In the genomic region with DNA sequence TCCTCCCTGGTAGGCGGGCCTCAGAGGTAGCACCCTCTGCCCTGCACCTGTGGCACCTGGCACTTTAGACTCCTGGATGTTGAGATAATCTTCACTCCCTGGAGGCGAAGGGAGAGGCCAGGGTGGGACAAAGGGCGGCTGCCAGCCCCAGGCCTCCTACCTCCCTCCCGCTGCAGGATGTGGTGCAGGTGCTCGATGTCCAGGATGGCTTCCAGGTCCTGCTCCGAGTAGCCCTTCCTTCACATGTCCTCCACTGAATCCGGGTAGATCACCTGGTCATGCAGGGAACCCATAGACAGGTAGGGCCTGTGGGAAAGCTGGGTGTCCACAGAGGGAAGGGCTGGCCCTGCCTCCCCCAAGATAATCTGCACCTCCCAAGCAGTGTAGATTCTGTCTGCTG, we compare ENCODE assay signal across 7 cellular contexts.
DNase-seq lines count a peak whose midpoint lies in the region; ATAC-seq and TF ChIP-seq lines count a peak whose summit lies in the region.
"Not testable (repeated sequence)": the region's sequence is repeated elsewhere in the genome, so short reads cannot be mapped to it uniquely, and the experiment has no call there.

No MANE protein-coding gene starts in this region.

- H3K27ac ChIP-seq in HUES48 (ENCODE audit: low read depth, low read length); spleen: not testable (repeated sequence)

- H3K9ac ChIP-seq in HUES48 (ENCODE audit: low read depth, low read length): not testable (repeated sequence)

- H3K4me3 Mint-ChIP-seq in endothelial cell (ENCODE audit: unreplicated experiment): not testable (repeated sequence)
- peak overlapping the region; percentile 68 for H3K4me3 Mint-ChIP-seq in natural killer cell

- peaks cover 33% of the 10 kb centered on the region for H3K27me3 Mint-ChIP-seq in endothelial cell (ENCODE audit: unreplicated experiment)
- peaks cover 39 to 58% of the 10 kb centered on the region in 2 donors for H3K27me3 Mint-ChIP-seq in natural killer cell (ENCODE audit: low read depth in 2 of 2)

- H3K27me3 ChIP-seq in HUES48 (ENCODE audit: control insufficient read depth, insufficient read depth, low read length) (peaks cover 21% of the 10 kb centered on the region), spleen (replicated peaks in 1 of 7) (peaks cover 0 to 61% (median 23%) of the 10 kb centered on the region in 7 donors)

- H3K9me3 ChIP-seq in HUES48 (ENCODE audit: control insufficient read depth, insufficient read depth, low read length): peaks cover 80% of the 10 kb centered on the region
- peaks cover 0 to 64% (median 19%) of the 10 kb centered on the region in 8 donors for H3K9me3 ChIP-seq in spleen

- ATAC-seq in natural killer cell: not testable (repeated sequence)

- H3K36me3 Mint-ChIP-seq in endothelial cell (ENCODE audit: low read depth, unreplicated experiment): peaks cover 23% of the 10 kb centered on the region
- H3K36me3 Mint-ChIP-seq in natural killer cell: not testable (repeated sequence)

- not testable (repeated sequence) for H3K4me1 Mint-ChIP-seq in endothelial cell (ENCODE audit: unreplicated experiment)
- H3K4me1 Mint-ChIP-seq in natural killer cell: peaks cover 7 to 13% of the 10 kb centered on the region in 2 donors

- TF ChIP-seq POLR2A in spleen (IDR thresholded peaks at IDR 0.05): not testable (repeated sequence)

- in situ Hi-C loops in GM13976 (cut with MboI; ENCODE audit: low sequenced_read_pairs, unreplicated experiment): not testable (repeated sequence)

- DNase-seq in GM13976 (ENCODE audit: low spot score) (peak; percentile 20), activated gamma-delta T cell treated with Interleukin-2 at 50 U/mL for 16 hours (peak; percentile 2), islet precursor cell (peak; percentile 38), natural killer cell (peak; percentile 13), spleen (peak; percentile 69)
- not testable (repeated sequence) for DNase-seq in endothelial cell (ENCODE audit: low spot score)

- H3K9me3 Mint-ChIP-seq in endothelial cell (ENCODE audit: unreplicated experiment): peaks cover 38% of the 10 kb centered on the region
- H3K9me3 Mint-ChIP-seq in natural killer cell: not testable (repeated sequence)

- H3K27ac Mint-ChIP-seq in endothelial cell (ENCODE audit: unreplicated experiment): peak overlapping the region; percentile 24
- H3K27ac Mint-ChIP-seq in natural killer cell: not testable (repeated sequence)

- H3K4me1 ChIP-seq in HUES48 (ENCODE audit: control insufficient read depth, insufficient read depth, low read length); spleen: not testable (repeated sequence)

- intact Hi-C loops in natural killer cell (cut with micrococcal nuclease); spleen (cut with DNase I; ENCODE audit: low total_unique reads): not testable (repeated sequence)

- WGBS in spleen, 5 donors: 79 to 88% (median 86%) methylated on average over 7 of the region's 7 CpGs

- peak overlapping the region; percentile 17; the same call in 1 of the 2 replicates for H3K4me3 ChIP-seq in HUES48 (ENCODE audit: low read depth, low read length)
- not testable (repeated sequence) for H3K4me3 ChIP-seq in spleen

- H3K36me3 ChIP-seq in HUES48 (ENCODE audit: control insufficient read depth, insufficient read depth, low read length); spleen: not testable (repeated sequence)

- not testable (repeated sequence) for TF ChIP-seq CTCF in GM13976 (IDR thresholded peaks at IDR 0.05; ENCODE audit: borderline replicate concordance, control extremely low read depth, extremely low read depth, insufficient read depth, missing control alignments); endothelial cell (IDR thresholded peaks at IDR 0.05; ENCODE audit: unreplicated experiment); natural killer cell (IDR thresholded peaks at IDR 0.05); spleen (IDR thresholded peaks at IDR 0.05 in 8 of 11, conservative IDR thresholded peaks at IDR 0.05 in 3 of 11)
